ENCODE assay signal across 1 cellular context in genomic region chr3:73571238-73571741, GRCh38.
TF ChIP-seq lines count a peak whose summit lies in the region.

No MANE protein-coding gene starts in this region.

TF ChIP-seq in HepG2, 621 proteins besides CTCF, POLR2A, EP300 and RAD21 (continued from another document and continues in another):
- no peak for TF ChIP-seq DMTF1 (CRISPR knock-in tag; IDR thresholded peaks at IDR 0.05)
- TF ChIP-seq ZNF598 (CRISPR knock-in tag; IDR thresholded peaks at IDR 0.05; ENCODE audit: borderline replicate concordance) = no peak
- peak; percentile 44; the same call in 1 of the 2 replicates for TF ChIP-seq CREM (IDR thresholded peaks at IDR 0.05)
- no peak for TF ChIP-seq CREM (CRISPR knock-in tag; IDR thresholded peaks at IDR 0.05)
- TF ChIP-seq ZNF331 (CRISPR knock-in tag; IDR thresholded peaks at IDR 0.05) = peak; percentile 34; the same call in 1 of the 2 replicates
- TF ChIP-seq ZNF337 (CRISPR knock-in tag; IDR thresholded peaks at IDR 0.05; ENCODE audit: borderline replicate concordance, low read depth) = no peak
- peak; percentile 39; the same call in 1 of the 2 replicates for TF ChIP-seq TBX2 (CRISPR knock-in tag; IDR thresholded peaks at IDR 0.05; ENCODE audit: borderline replicate concordance)
- TF ChIP-seq SOX5 (CRISPR knock-in tag; IDR thresholded peaks at IDR 0.05; ENCODE audit: borderline replicate concordance) = peak; percentile 53
- TF ChIP-seq MED1 (CRISPR knock-in tag; IDR thresholded peaks at IDR 0.05) = 0 out of 2 replicates have a peak, but pooled peaks have one; percentile 19
- TF ChIP-seq GFI1 (CRISPR knock-in tag; IDR thresholded peaks at IDR 0.05; ENCODE audit: borderline replicate concordance) = peak; percentile 83
- no peak for TF ChIP-seq SOX6 (IDR thresholded peaks at IDR 0.05)
- TF ChIP-seq SOX6 (CRISPR knock-in tag; IDR thresholded peaks at IDR 0.05) = peak; percentile 37; the same call in 1 of the 2 replicates
- TF ChIP-seq ZBED4 (CRISPR knock-in tag; IDR thresholded peaks at IDR 0.05; ENCODE audit: borderline replicate concordance) = no peak
- TF ChIP-seq HIC2 (CRISPR knock-in tag; IDR thresholded peaks at IDR 0.05; ENCODE audit: low read depth) = no peak
- TF ChIP-seq HNF4G (IDR thresholded peaks at IDR 0.05; ENCODE audit: borderline replicate concordance, low read depth, low read length) = peak; percentile 57; the same call in 1 of the 2 replicates
- no peak for TF ChIP-seq HNF4G (CRISPR knock-in tag; IDR thresholded peaks at IDR 0.05; ENCODE audit: borderline replicate concordance, low read depth)
- no peak for TF ChIP-seq TOPORS (CRISPR knock-in tag; IDR thresholded peaks at IDR 0.05)
- no peak for TF ChIP-seq ZBTB20 (CRISPR knock-in tag; IDR thresholded peaks at IDR 0.05; ENCODE audit: borderline replicate concordance, low read depth)
- no peak for TF ChIP-seq MTA3 (CRISPR knock-in tag; IDR thresholded peaks at IDR 0.05)
- TF ChIP-seq ARID5B (CRISPR knock-in tag; IDR thresholded peaks at IDR 0.05) = peak; percentile 67
- no peak for TF ChIP-seq ZNF264 (CRISPR knock-in tag; IDR thresholded peaks at IDR 0.05)
- no peak for TF ChIP-seq ZBTB46 (CRISPR knock-in tag; IDR thresholded peaks at IDR 0.05; ENCODE audit: borderline replicate concordance)
- no peak for TF ChIP-seq HOXA7 (CRISPR knock-in tag; IDR thresholded peaks at IDR 0.05)
- TF ChIP-seq ZMYM4 (CRISPR knock-in tag; IDR thresholded peaks at IDR 0.05) = peak; percentile 27; the same call in 1 of the 2 replicates
- no peak for TF ChIP-seq TAF15 (IDR thresholded peaks at IDR 0.05; ENCODE audit: low read depth, low read length, poor library complexity, severe bottlenecking)
- TF ChIP-seq NRL (CRISPR knock-in tag; IDR thresholded peaks at IDR 0.05; ENCODE audit: borderline replicate concordance) = no peak
- TF ChIP-seq RERE (CRISPR knock-in tag; IDR thresholded peaks at IDR 0.05; ENCODE audit: low read depth) = peak; percentile 84; the same call in 1 of the 2 replicates
- no peak for TF ChIP-seq ZNF605 (CRISPR knock-in tag; IDR thresholded peaks at IDR 0.05)
- TF ChIP-seq GLMP (CRISPR knock-in tag; IDR thresholded peaks at IDR 0.05; ENCODE audit: borderline replicate concordance) = no peak
- TF ChIP-seq ERF (CRISPR knock-in tag; IDR thresholded peaks at IDR 0.05) = 0 out of 2 replicates have a peak, but pooled peaks have one; percentile 48
- no peak for TF ChIP-seq FOXA1 (IDR thresholded peaks at IDR 0.05)
- peak; percentile 86 for TF ChIP-seq FOXA1 (CRISPR knock-in tag; IDR thresholded peaks at IDR 0.05)
- TF ChIP-seq ZNF674 (CRISPR knock-in tag; IDR thresholded peaks at IDR 0.05; ENCODE audit: low read depth) = no peak
- no peak for TF ChIP-seq ZIK1 (CRISPR knock-in tag; IDR thresholded peaks at IDR 0.05; ENCODE audit: borderline replicate concordance, low read depth)
- no peak for TF ChIP-seq SOX13 (IDR thresholded peaks at IDR 0.05)
- TF ChIP-seq SOX13 (CRISPR knock-in tag; conservative IDR thresholded peaks at IDR 0.05 in 1 of 2, IDR thresholded peaks at IDR 0.05 in 1 of 2) = peak in 1 of 2 experiments; percentile 28; a peak in 1 of 4 replicates
- no peak for TF ChIP-seq CCDC6 (CRISPR knock-in tag; IDR thresholded peaks at IDR 0.05)
- TF ChIP-seq NCOA2 (CRISPR knock-in tag; IDR thresholded peaks at IDR 0.05) = peak; percentile 54; the same call in 1 of the 2 replicates
- TF ChIP-seq ELK4 (CRISPR knock-in tag; IDR thresholded peaks at IDR 0.05; ENCODE audit: borderline replicate concordance) = no peak
- peak; percentile 98 for TF ChIP-seq PITX1 (CRISPR knock-in tag; IDR thresholded peaks at IDR 0.05)
